ENCODE assay signal across 25 cellular contexts in the genomic region with DNA sequence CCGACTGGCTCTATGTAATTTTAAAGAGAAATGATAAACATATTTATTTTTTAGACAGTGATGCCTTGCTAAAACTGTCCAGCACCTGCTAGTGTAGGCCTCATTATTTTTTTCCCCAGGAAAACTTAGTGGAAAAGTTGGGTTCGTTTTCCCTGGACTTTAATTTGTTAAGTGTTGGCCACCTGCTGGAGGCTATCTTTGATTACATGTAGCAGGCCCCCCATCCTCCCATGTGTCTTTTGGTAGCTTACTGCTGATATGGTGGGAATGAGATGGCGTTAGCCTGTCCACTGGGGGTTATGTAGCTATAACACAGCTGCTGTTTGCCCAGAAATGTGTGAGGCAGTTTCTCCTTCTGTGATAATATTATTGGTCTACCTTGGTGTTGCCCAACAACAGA.
"Had no signal": no experiment of that assay in that cellular context is flagged by ENCODE, and none has a peak within 500 bp of the region (broad histone marks: within the 10 kb centered on the region; RNA-seq: fewer than 3 reads in every experiment).

No MANE protein-coding gene starts in this region.

- H3K4me3 ChIP-seq: hepatocyte, mucosa of descending colon, right lobe of liver, tibial artery had no signal

- H3K9me3 Mint-ChIP-seq: activated CD4-positive, alpha-beta memory T cell treated with anti-CD3 and anti-CD28 coated beads for 36 hours; activated naive CD4-positive, alpha-beta T cell treated with anti-CD3 and anti-CD28 coated beads for 36 hours; stimulated activated naive CD8-positive, alpha-beta T cell treated with anti-CD3 and anti-CD28 coated beads, Interleukin-15, amount 100 ng/mL, for 72 hours; T-cell; T-helper 2 cell treated with Interferon-gamma antibody and Interleukin-4, amounts not matched to agents 5 μg/mL and 100 μg/mL, for 36 hours had no signal

- H3K4me2 ChIP-seq: hepatocyte had no signal

- DNase-seq: activated B cell treated with CpG ODN at 0.5 μM for 24 hours; activated CD4-positive, alpha-beta memory T cell treated with anti-CD3 and anti-CD28 coated beads for 36 hours; activated CD4-positive, alpha-beta T cell treated with anti-CD3 and anti-CD28 coated beads for 48 hours; activated effector memory CD4-positive, alpha-beta T cell treated with Interleukin-2 at 50 U/mL for 16 hours; activated naive CD4-positive, alpha-beta T cell treated with anti-CD3 and anti-CD28 coated beads for 36 hours; activated T-cell treated with anti-CD3 and anti-CD28 coated beads, Interleukin-2, amount 50 U/mL, for 48 hours; amygdala; cortex of kidney; erythroblast; foreskin fibroblast; islet precursor cell; left cardiac atrium; mesenchymal stem cell; mucosa of descending colon; naive B cell; occipital lobe; right lobe of liver; small intestine; stimulated activated CD4-positive, alpha-beta T cell treated with anti-CD3 and anti-CD28 coated beads, Interleukin-2, amount 100 ng/mL, for 24 hours; stimulated activated naive CD8-positive, alpha-beta T cell treated with anti-CD3 and anti-CD28 coated beads, Interleukin-15, amount 100 ng/mL, for 72 hours; T-cell; tibial artery had no signal

- H3K27me3 Mint-ChIP-seq: activated B cell treated with CpG ODN at 0.5 μM for 24 hours; activated CD4-positive, alpha-beta memory T cell treated with anti-CD3 and anti-CD28 coated beads for 36 hours; stimulated activated naive CD8-positive, alpha-beta T cell treated with anti-CD3 and anti-CD28 coated beads, Interleukin-15, amount 100 ng/mL, for 72 hours had no signal

- H2AFZ ChIP-seq: hepatocyte had no signal

- H3K27ac Mint-ChIP-seq: activated B cell treated with CpG ODN at 0.5 μM for 24 hours; activated CD4-positive, alpha-beta memory T cell treated with anti-CD3 and anti-CD28 coated beads for 36 hours; activated naive CD4-positive, alpha-beta T cell treated with anti-CD3 and anti-CD28 coated beads for 36 hours; naive B cell; stimulated activated effector memory CD8-positive, alpha-beta T cell treated with anti-CD3 and anti-CD28 coated beads, Interleukin-12 subunit alpha, Interleukin-12 subunit beta, amount 100 ng/mL, for 72 hours; stimulated activated naive CD8-positive, alpha-beta T cell treated with anti-CD3 and anti-CD28 coated beads, Interleukin-15, amount 100 ng/mL, for 72 hours; T-cell; T-helper 2 cell treated with Interferon-gamma antibody and Interleukin-4, amounts not matched to agents 5 μg/mL and 100 μg/mL, for 36 hours had no signal

- ATAC-seq: left cardiac atrium; mucosa of descending colon; right lobe of liver; stimulated activated effector memory CD8-positive, alpha-beta T cell treated with anti-CD3 and anti-CD28 coated beads, Interleukin-12 subunit alpha, Interleukin-12 subunit beta, amount 100 ng/mL, for 72 hours; stimulated activated naive CD8-positive, alpha-beta T cell treated with anti-CD3 and anti-CD28 coated beads, Interleukin-15, amount 100 ng/mL, for 72 hours; T-cell had no signal

- H3K79me2 ChIP-seq: hepatocyte had no signal

- H3K9me3 ChIP-seq: mucosa of descending colon, right lobe of liver, tibial artery had no signal

- H3K36me3 ChIP-seq: right lobe of liver, tibial artery had no signal

- H3K27ac ChIP-seq: hepatocyte, right lobe of liver, tibial artery had no signal

- H3K4me3 Mint-ChIP-seq: activated B cell treated with CpG ODN at 0.5 μM for 24 hours; activated CD4-positive, alpha-beta memory T cell treated with anti-CD3 and anti-CD28 coated beads for 36 hours; activated naive CD4-positive, alpha-beta T cell treated with anti-CD3 and anti-CD28 coated beads for 36 hours; naive B cell; stimulated activated effector memory CD8-positive, alpha-beta T cell treated with anti-CD3 and anti-CD28 coated beads, Interleukin-12 subunit alpha, Interleukin-12 subunit beta, amount 100 ng/mL, for 72 hours; stimulated activated naive CD8-positive, alpha-beta T cell treated with anti-CD3 and anti-CD28 coated beads, Interleukin-15, amount 100 ng/mL, for 72 hours; T-cell; T-helper 2 cell treated with Interferon-gamma antibody and Interleukin-4, amounts not matched to agents 5 μg/mL and 100 μg/mL, for 36 hours had no signal

- H3K4me1 ChIP-seq: right lobe of liver, tibial artery had no signal

- H3K36me3 Mint-ChIP-seq: activated CD4-positive, alpha-beta memory T cell treated with anti-CD3 and anti-CD28 coated beads for 36 hours; naive B cell; stimulated activated effector memory CD8-positive, alpha-beta T cell treated with anti-CD3 and anti-CD28 coated beads, Interleukin-12 subunit alpha, Interleukin-12 subunit beta, amount 100 ng/mL, for 72 hours; T-cell had no signal

- H3K27me3 ChIP-seq: right lobe of liver, tibial artery had no signal

- H3K4me1 Mint-ChIP-seq: naive B cell; stimulated activated effector memory CD8-positive, alpha-beta T cell treated with anti-CD3 and anti-CD28 coated beads, Interleukin-12 subunit alpha, Interleukin-12 subunit beta, amount 100 ng/mL, for 72 hours had no signal
